ENCODE assay signal across 6 cellular contexts in genomic region chr19:1251503-1252220, GRCh38. TPM values are rescaled to one million over a fixed set of nuclear protein-coding genes. Genes with fewer than 3 reads are reported as not detected.
DNase-seq lines count a peak whose midpoint lies in the region; ATAC-seq and TF ChIP-seq lines count a peak whose summit lies in the region.

No MANE protein-coding gene starts in this region.

- H3F3A ChIP-seq in neural cell (ENCODE audit: insufficient read depth, low read length, poor library complexity, severe bottlenecking) = no peaks in the 10 kb centered on the region

- DNase-seq in AG04450 (ENCODE audit: low read depth, low spot score) (no peak), NCI-H2196 (lab: John Stamatoyannopoulos, UW; ENCODE audit: unreplicated experiment) (peak; percentile 31), MCF 10A (ENCODE audit: unreplicated experiment) (no peak), DMS153 (lab: John Stamatoyannopoulos, UW) (no peak)

- peak overlapping the region; percentile 92 for H3K27ac ChIP-seq in AG04450 (ENCODE audit: low read depth, low read length)
- H3K27ac ChIP-seq in neural cell (ENCODE audit: low read length) = peak overlapping the region; percentile 98

- H3K4me2 ChIP-seq in neural cell (ENCODE audit: low read length) = peak overlapping the region; percentile 86

- H3K9ac ChIP-seq in neural cell (ENCODE audit: low read length) = peak overlapping the region; percentile 99

- TF ChIP-seq EP300 in neural cell (conservative IDR thresholded peaks at IDR 0.05; ENCODE audit: poor library complexity, severe bottlenecking) = no peak

- H3K79me2 ChIP-seq in neural cell (replicated peaks; ENCODE audit: insufficient read depth, low read length) = peaks cover 58% of the 10 kb centered on the region

- no peak for TF ChIP-seq CTCF in AG04450 (IDR thresholded peaks at IDR 0.05; ENCODE audit: low read depth, low read length)
- no peak for TF ChIP-seq CTCF in MCF 10A (IDR thresholded peaks at IDR 0.05; ENCODE audit: unreplicated experiment)
- TF ChIP-seq CTCF in neural cell (IDR thresholded peaks at IDR 0.05; ENCODE audit: poor library complexity, severe bottlenecking) = no peak

- H3K9me3 Mint-ChIP-seq in MCF 10A (ENCODE audit: unreplicated experiment) = no peaks in the 10 kb centered on the region

- no peak for ATAC-seq in HG03442 (IDR thresholded peaks at IDR 0.05; ENCODE audit: unreplicated experiment)

- CTCF ChIA-PET in AG04450 (lab: Charles Lee) (no interaction called here), MCF 10A (lab: Yijun Ruan, JAX) (interaction anchor here (0.6 to 0.7 kb wide), 2 partner anchors 14 to 16 kb away, joined by 3 to 5 read pairs; no protein-coding TSS in a partner anchor)

- no peaks in the 10 kb centered on the region for H3K36me3 ChIP-seq in neural cell (ENCODE audit: insufficient read depth, low read length)

- H3K9me2 ChIP-seq in neural cell (ENCODE audit: insufficient read depth, low read length) = no peaks in the 10 kb centered on the region

- H3K4me3 ChIP-seq in AG04450 (ENCODE audit: low read depth, low read length) (peak overlapping the region; percentile 86), neural cell (ENCODE audit: low read length) (peak overlapping the region; percentile 93)

- H3K27me3 ChIP-seq in AG04450 (ENCODE audit: control insufficient read depth, insufficient read depth, low read length) = no peaks in the 10 kb centered on the region
- no peaks in the 10 kb centered on the region for H3K27me3 ChIP-seq in neural cell (ENCODE audit: insufficient read depth, low read depth, low read length)

- POLR2A ChIA-PET in AG04450 (lab: Yijun Ruan, JAX) (interaction anchor here (7.4 kb wide), 1 partner anchor 15 kb away, joined by 241 read pairs; the partner anchor contains the start of gene CIRBP), MCF 10A (lab: Yijun Ruan, JAX) (interaction anchor here (0.6 to 2.9 kb wide), 7 partner anchors 8 to 645 kb away, joined by 3 to 89 read pairs (median 4); partner anchors contain the start of gene CIRBP)

- H3K4me3 Mint-ChIP-seq in MCF 10A (ENCODE audit: unreplicated experiment) = peak overlapping the region; percentile 86

- BruUV-seq in MCF 10A (replicated peaks; lab: Mats Ljungman, UMichigan) = TSS peak; percentile 40

- H3K27ac Mint-ChIP-seq in MCF 10A (ENCODE audit: low read depth, unreplicated experiment) = peak overlapping the region; percentile 86

- H3K9me3 ChIP-seq in AG04450 (ENCODE audit: control insufficient read depth, insufficient read depth, low read length) (no peaks in the 10 kb centered on the region; the same call in 1 of the 2 replicates), neural cell (ENCODE audit: low read length) (no peaks in the 10 kb centered on the region)

- peaks cover 5% of the 10 kb centered on the region for H3K4me1 Mint-ChIP-seq in MCF 10A (ENCODE audit: insufficient read depth, unreplicated experiment)

- no peak overlapping the region for H2AFZ ChIP-seq in neural cell (ENCODE audit: low read depth, low read length)

- peaks cover 4% of the 10 kb centered on the region for H4K20me1 ChIP-seq in neural cell (ENCODE audit: insufficient read depth)

- no peaks in the 10 kb centered on the region for H3K27me3 Mint-ChIP-seq in MCF 10A (ENCODE audit: insufficient read depth, unreplicated experiment)

- H3K36me3 Mint-ChIP-seq in MCF 10A (ENCODE audit: insufficient read depth, unreplicated experiment) = peaks cover 68% of the 10 kb centered on the region

- intact Hi-C loops in MCF 10A (cut with micrococcal nuclease) = no loop called here

- no peak for TF ChIP-seq RAD21 in neural cell (conservative IDR thresholded peaks at IDR 0.05)

TF ChIP-seq in neural cell, 6 proteins besides CTCF, POLR2A, EP300 and RAD21:
- TF ChIP-seq MXI1 (conservative IDR thresholded peaks at IDR 0.05; ENCODE audit: poor library complexity, severe bottlenecking) (peak; percentile 41), REST (IDR thresholded peaks at IDR 0.05; ENCODE audit: borderline replicate concordance) (peak; percentile 3), POLR2AphosphoS5 (IDR thresholded peaks at IDR 0.05) (no peak), TAF1 (IDR thresholded peaks at IDR 0.05; ENCODE audit: low read depth) (no peak)

RNA-seq across cellular contexts. Expression of gene MIDN, which starts 3.3 kb away (rescaled TPM):
- polyA plus RNA-seq in AG04450 (2011; rRNA removed) (6.6 and 10.6 TPM in 2 replicates), neural cell (24.8 and 28.3 TPM in 2 replicates)
- polyA minus RNA-seq in AG04450 (2011; rRNA and poly(A)+ RNA removed) = 16.1 and 21.3 TPM in 2 replicates
- 73.6 and 96.9 TPM in 2 replicates for total RNA-seq in MCF 10A (2022)
- polyA minus RNA-seq in neural cell = 56.4 and 57.9 TPM in 2 replicates

RNA-seq across cellular contexts. Expression of gene ATP5F1D, which starts 10.1 kb away (rescaled TPM):
- polyA plus RNA-seq in AG04450 (2011; rRNA removed) (36.4 and 55.1 TPM in 2 replicates), neural cell (22.8 and 47.8 TPM in 2 replicates)
- 19.4 and 21.4 TPM in 2 replicates for polyA minus RNA-seq in AG04450 (2011; rRNA and poly(A)+ RNA removed)
- 256 and 258 TPM in 2 replicates for total RNA-seq in MCF 10A (2022)
- polyA minus RNA-seq in neural cell = 9.0 and 13.3 TPM in 2 replicates

RNA-seq across cellular contexts. Expression of gene CBARP, which starts 13.9 kb away (rescaled TPM):
- 1.1 and 1.6 TPM in 2 replicates for polyA plus RNA-seq in AG04450 (2011; rRNA removed)
- polyA minus RNA-seq in AG04450 (2011; rRNA and poly(A)+ RNA removed) = 0.55 and 0.91 TPM in 2 replicates
- 7.0 and 8.2 TPM in 2 replicates for total RNA-seq in MCF 10A (2022)
- 18.2 and 24.5 TPM in 2 replicates for polyA plus RNA-seq in neural cell
- polyA minus RNA-seq in neural cell = 16.6 and 21.7 TPM in 2 replicates

RNA-seq across cellular contexts. Expression of gene CIRBP, which starts 17.5 kb away (rescaled TPM):
- 269 and 274 TPM in 2 replicates for polyA plus RNA-seq in AG04450 (2011; rRNA removed)
- 121 and 143 TPM in 2 replicates for polyA minus RNA-seq in AG04450 (2011; rRNA and poly(A)+ RNA removed)
- 316 and 362 TPM in 2 replicates for total RNA-seq in MCF 10A (2022)
- 1,663 and 1,665 TPM in 2 replicates for polyA plus RNA-seq in neural cell
- polyA minus RNA-seq in neural cell = 542 and 651 TPM in 2 replicates

RNA-seq across cellular contexts. Expression of gene FAM174C, which starts 23.7 kb away (rescaled TPM):
- polyA plus RNA-seq in AG04450 (2011; rRNA removed) = 16.6 and 29.1 TPM in 2 replicates
- polyA minus RNA-seq in AG04450 (2011; rRNA and poly(A)+ RNA removed) = 3.8 and 4.7 TPM in 2 replicates
- 71.0 and 85.2 TPM in 2 replicates for total RNA-seq in MCF 10A (2022)
- 21.7 and 28.4 TPM in 2 replicates for polyA plus RNA-seq in neural cell
- polyA minus RNA-seq in neural cell = 5.1 and 7.5 TPM in 2 replicates
